30 cellular contexts compared by ENCODE assay signal in genomic region chr3:78907367-78907766, GRCh38.
DNase-seq lines count a peak whose midpoint lies in the region; ATAC-seq and TF ChIP-seq lines count a peak whose summit lies in the region.
"Had no signal": no experiment of that assay in that cellular context is flagged by ENCODE, and none has a peak within 500 bp of the region (broad histone marks: within the 10 kb centered on the region; RNA-seq: fewer than 3 reads in every experiment).

No MANE protein-coding gene starts in this region.

- H3K4me1 ChIP-seq in GM23338 (ENCODE audit: insufficient read depth), result no peaks in the 10 kb centered on the region
- H3K4me1 ChIP-seq: heart right ventricle, neural progenitor cell, parathyroid adenoma, Peyer's patch had no signal

- no peak for ATAC-seq in GM23338
- ATAC-seq in HG02610 (IDR thresholded peaks at IDR 0.05; ENCODE audit: unreplicated experiment), result no peak
- ATAC-seq: activated CD4-positive, alpha-beta T cell treated with anti-CD3 and anti-CD28 coated beads for 36 hours; GM12878; HCT116; heart right ventricle; left cardiac atrium; right cardiac atrium; stimulated activated memory B cell treated with anti-CD40 and anti-IgM and Interleukin-4, amounts not matched to agents 10 μg/mL and 1 μg/mL and 100 μg/mL, for 72 hours had no signal

- H3K27ac ChIP-seq in GM23338 (ENCODE audit: low read depth), result no peak overlapping the region
- H3K27ac ChIP-seq: dorsolateral prefrontal cortex, heart right ventricle, neural progenitor cell, parathyroid adenoma, Peyer's patch, SK-N-MC had no signal

- TF ChIP-seq CTCF in GM23338 (conservative IDR thresholded peaks at IDR 0.05; ENCODE audit: low read depth in 2 of 2), result no peak
- no peak for TF ChIP-seq CTCF in retinal pigment epithelial cell (conservative IDR thresholded peaks at IDR 0.05; ENCODE audit: low read depth, low read length)
- TF ChIP-seq CTCF in GM10266 (IDR thresholded peaks at IDR 0.05; ENCODE audit: control insufficient read depth, insufficient read depth, low read depth, missing control alignments), result no peak

- DNase-seq in GM23338 (ENCODE audit: low spot score) (no peak), NCI-H69 (lab: John Stamatoyannopoulos, UW) (peak; percentile 22), fibroblast of gingiva (ENCODE audit: low read depth) (peak; percentile 9), retinal pigment epithelial cell (ENCODE audit: low read depth) (peak; percentile 49), GM10266 (ENCODE audit: extremely low spot score) (no peak)
- no peak for DNase-seq in stimulated activated CD4-positive, alpha-beta T cell treated with anti-CD3 and anti-CD28 coated beads, Interleukin-4, amount 100 ng/mL, for 4 hours
- DNase-seq: activated CD4-positive, alpha-beta T cell treated with anti-CD3 and anti-CD28 coated beads for 36 hours; activated gamma-delta T cell treated with Interleukin-2 at 50 U/mL for 16 hours; activated T-cell treated with anti-CD3 and anti-CD28 coated beads, Interleukin-2, amount 50 U/mL, for 1 hour; Calu3; dorsolateral prefrontal cortex; heart right ventricle; left cardiac atrium; NCI-H1092 treated with DMSO at 0.1 percent for 48 hours; NCI-H1930; NCI-H524 treated with DMSO at 0.1 percent for 48 hours; Peyer's patch; right cardiac atrium; stimulated activated CD4-positive, alpha-beta T cell treated with anti-CD3 and anti-CD28 coated beads, Interleukin-12 subunit alpha, Interleukin-12 subunit beta, amount 100 ng/mL, for 4 hours; stimulated activated CD4-positive, alpha-beta T cell treated with anti-CD3 and anti-CD28 coated beads, Interleukin-4, amount 100 ng/mL, for 24 hours; substantia nigra had no signal

- H3K4me1 Mint-ChIP-seq in GM23338, result peaks cover 9% of the 10 kb centered on the region; the same call in 2 of the 3 replicates
- H3K4me1 Mint-ChIP-seq: activated CD4-positive, alpha-beta T cell treated with anti-CD3 and anti-CD28 coated beads for 36 hours; CD14-positive monocyte; stimulated activated memory B cell treated with anti-CD40 and anti-IgM and Interleukin-4, amounts not matched to agents 10 μg/mL and 1 μg/mL and 100 μg/mL, for 72 hours had no signal

- H3K4me3 ChIP-seq in GM23338, result no peak overlapping the region
- H3K4me3 ChIP-seq in retinal pigment epithelial cell (ENCODE audit: low read length), result no peak overlapping the region
- H3K4me3 ChIP-seq: dorsolateral prefrontal cortex, GM12878, heart right ventricle, neural progenitor cell, Peyer's patch, SK-N-MC had no signal

- H3K36me3 ChIP-seq in GM23338 (ENCODE audit: insufficient read depth), result no peaks in the 10 kb centered on the region
- H3K36me3 ChIP-seq: heart right ventricle, neural progenitor cell, Peyer's patch had no signal

- no peaks in the 10 kb centered on the region for H3K27me3 ChIP-seq in GM23338 (ENCODE audit: insufficient read depth)
- H3K27me3 ChIP-seq: dorsolateral prefrontal cortex, heart right ventricle, neural progenitor cell, Peyer's patch had no signal

- H2AFZ ChIP-seq in GM23338, result no peak overlapping the region
- H2AFZ ChIP-seq: neural progenitor cell, parathyroid adenoma had no signal

- H3F3A ChIP-seq in GM23338 (replicated peaks; ENCODE audit: low read depth), result no peaks in the 10 kb centered on the region

- H3K9me2 ChIP-seq in GM23338 (ENCODE audit: insufficient read depth), result no peaks in the 10 kb centered on the region

- no peak overlapping the region for H3K4me2 ChIP-seq in GM23338
- H3K4me2 ChIP-seq: neural progenitor cell had no signal

- no peaks in the 10 kb centered on the region for H3K36me3 Mint-ChIP-seq in GM23338 (ENCODE audit: low read depth)
- H3K36me3 Mint-ChIP-seq: CD14-positive monocyte; neural progenitor cell; stimulated activated memory B cell treated with anti-CD40 and anti-IgM and Interleukin-4, amounts not matched to agents 10 μg/mL and 1 μg/mL and 100 μg/mL, for 72 hours had no signal

- H3K4me3 Mint-ChIP-seq in GM23338, result no peak overlapping the region
- H3K4me3 Mint-ChIP-seq: activated CD4-positive, alpha-beta T cell treated with anti-CD3 and anti-CD28 coated beads for 36 hours; CD14-positive monocyte; neural progenitor cell; stimulated activated memory B cell treated with anti-CD40 and anti-IgM and Interleukin-4, amounts not matched to agents 10 μg/mL and 1 μg/mL and 100 μg/mL, for 72 hours; type B pancreatic cell had no signal

- H3K27me3 Mint-ChIP-seq in GM23338 (ENCODE audit: insufficient read depth, low read depth, poor library complexity), result peaks cover 3% of the 10 kb centered on the region
- H3K27me3 Mint-ChIP-seq: activated CD4-positive, alpha-beta T cell treated with anti-CD3 and anti-CD28 coated beads for 36 hours; stimulated activated memory B cell treated with anti-CD40 and anti-IgM and Interleukin-4, amounts not matched to agents 10 μg/mL and 1 μg/mL and 100 μg/mL, for 72 hours; type B pancreatic cell had no signal

- no peaks in the 10 kb centered on the region for H3K9me3 Mint-ChIP-seq in GM23338
- H3K9me3 Mint-ChIP-seq: neural progenitor cell had no signal

- H4K20me1 ChIP-seq in GM23338 (replicated peaks; ENCODE audit: insufficient read depth), result peaks cover 5% of the 10 kb centered on the region; the same call in 1 of the 2 replicates

- H3K27ac Mint-ChIP-seq in GM23338, result peak overlapping the region; percentile 13
- H3K27ac Mint-ChIP-seq: activated CD4-positive, alpha-beta T cell treated with anti-CD3 and anti-CD28 coated beads for 36 hours; CD14-positive monocyte; neural progenitor cell; stimulated activated memory B cell treated with anti-CD40 and anti-IgM and Interleukin-4, amounts not matched to agents 10 μg/mL and 1 μg/mL and 100 μg/mL, for 72 hours; type B pancreatic cell had no signal

- peaks cover 15% of the 10 kb centered on the region; the same call in 1 of the 2 replicates for H3K79me2 ChIP-seq in GM23338 (replicated peaks; ENCODE audit: insufficient read depth)
- H3K79me2 ChIP-seq: parathyroid adenoma had no signal

TF ChIP-seq in GM23338, 12 proteins besides CTCF, POLR2A, EP300 and RAD21 (continues in another document):
- TF ChIP-seq ZNF462 (CRISPR knock-in tag; IDR thresholded peaks at IDR 0.05) (no peak), STAT1 (IDR thresholded peaks at IDR 0.05; ENCODE audit: unreplicated experiment) (no peak), NANOG (IDR thresholded peaks at IDR 0.05; ENCODE audit: borderline replicate concordance) (no peak)

Comparison
In these comparisons a context has a peak if more than half of its experiments do, and no peak if none do; other contexts are left out.
1. DNase-seq: peak in NCI-H69 (single experiment), fibroblast of gingiva (single experiment) and retinal pigment epithelial cell (single experiment); none in GM23338 (single experiment), stimulated activated CD4-positive, alpha-beta T cell treated with anti-CD3 and anti-CD28 coated beads, Interleukin-4, amount 100 ng/mL, for 4 hours (0 of 2) and GM10266 (single experiment).